8 cellular contexts compared by ENCODE assay signal in the genomic region with DNA sequence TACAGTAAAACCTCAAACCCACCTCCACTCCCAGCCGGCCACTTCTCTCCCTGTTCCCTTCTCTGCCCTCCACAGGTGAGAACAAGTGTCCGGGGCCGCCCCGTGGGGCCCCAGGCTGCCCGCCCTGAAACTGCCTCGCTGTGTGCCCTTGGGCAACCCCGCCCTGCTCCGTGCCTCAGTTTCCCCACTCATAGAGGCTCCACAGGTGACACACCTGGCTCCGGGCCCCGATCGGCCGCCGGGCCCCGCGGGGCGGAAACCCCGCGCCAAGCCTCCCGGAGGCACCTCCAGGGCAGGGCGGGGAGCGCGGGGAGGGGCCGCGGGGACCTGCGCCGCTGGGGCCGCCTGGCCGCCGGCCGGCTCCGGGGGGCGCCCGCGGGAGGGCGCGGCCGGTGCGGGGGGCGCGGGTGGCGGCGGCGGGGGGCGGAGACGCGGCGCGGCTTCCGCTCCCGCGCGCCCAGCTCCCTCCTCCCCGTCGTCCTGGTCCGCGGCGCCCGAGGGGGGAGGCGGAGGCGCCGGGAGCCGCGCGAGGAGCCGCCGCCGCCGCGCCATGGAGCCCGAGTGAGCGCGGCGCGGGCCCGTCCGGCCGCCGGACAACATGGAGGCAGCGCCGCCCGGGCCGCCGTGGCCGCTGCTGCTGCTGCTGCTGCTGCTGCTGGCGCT. TPM values are rescaled to one million over a fixed set of nuclear protein-coding genes. Genes with fewer than 3 reads are reported as not detected.
DNase-seq lines count a peak whose midpoint lies in the region; TF ChIP-seq lines count a peak whose summit lies in the region.

A gene (plus strand): TSS at position 475 of the 663 bp plus-strand sequence. CDS start 124 bp downstream, at position 599.

- peaks cover 33% of the 10 kb centered on the region for H3K4me1 ChIP-seq in skeletal muscle satellite cell (ENCODE audit: control insufficient read depth, insufficient read depth, low read length)

- no peaks in the 10 kb centered on the region for H3K27me3 ChIP-seq in skeletal muscle satellite cell (ENCODE audit: control insufficient read depth, insufficient read depth, low read length)

- in situ Hi-C loops in astrocyte of the spinal cord (cut with HindIII; ENCODE audit: low sequenced_read_pairs): no loop called here

- H3K4me3 ChIP-seq in Jurkat, Clone E6-1 (ENCODE audit: low read length): peak within 1 kb of the TSS; percentile 79
- H3K4me3 ChIP-seq in astrocyte of the spinal cord (ENCODE audit: low read depth, low read length) (peak within 1 kb of the TSS; percentile 58), iPS-18c (ENCODE audit: insufficient read depth, low read depth, low read length) (peak within 1 kb of the TSS; percentile 66), skeletal muscle satellite cell (ENCODE audit: low read length) (peak within 1 kb of the TSS; percentile 80)

- peaks cover 2% of the 10 kb centered on the region for H3K9me3 ChIP-seq in iPS-18c (ENCODE audit: control insufficient read depth, insufficient read depth, low read length)
- H3K9me3 ChIP-seq in skeletal muscle satellite cell (replicated peaks; ENCODE audit: low read length): no peaks in the 10 kb centered on the region

- H3K9ac ChIP-seq in skeletal muscle satellite cell (ENCODE audit: low read depth, low read length): peak within 1 kb of the TSS; percentile 74

- peak; percentile 49 for DNase-seq in NCI-H82 (lab: John Stamatoyannopoulos, UW)
- no peak for DNase-seq in NCI-H82 treated with DMSO at 0.1 percent for 48 hours (lab: John Stamatoyannopoulos, UW; ENCODE audit: unreplicated experiment)
- no peak for DNase-seq in Jurkat, Clone E6-1 (ENCODE audit: low read depth, low spot score)
- no peak for DNase-seq in astrocyte of the spinal cord (ENCODE audit: low read depth, low spot score)
- no peak for DNase-seq in cortex of kidney (lab: John Stamatoyannopoulos, UW)
- no peak for DNase-seq in cerebellar nuclear complex (lab: John Stamatoyannopoulos, UW)

- peak within 1 kb of the TSS; percentile 97 for H3K4me2 ChIP-seq in skeletal muscle satellite cell (ENCODE audit: low read length)

- no peak for TF ChIP-seq CTCF in astrocyte of the spinal cord (IDR thresholded peaks at IDR 0.05; ENCODE audit: low read depth, low read length)

- no peaks in the 10 kb centered on the region for H3K36me3 ChIP-seq in skeletal muscle satellite cell (ENCODE audit: insufficient read depth, low read length)

RNA-seq across cellular contexts. Expression of the gene that starts here (rescaled TPM):
- 15.7 TPM for polyA plus RNA-seq in Jurkat, Clone E6-1 (2012; ENCODE audit: insufficient read depth, insufficient read length)
- 11.8 and 12.9 TPM in 2 replicates for total RNA-seq in skeletal muscle satellite cell (2012; rRNA removed)
